ENCODE assay signal across 21 cellular contexts in the genomic region with DNA sequence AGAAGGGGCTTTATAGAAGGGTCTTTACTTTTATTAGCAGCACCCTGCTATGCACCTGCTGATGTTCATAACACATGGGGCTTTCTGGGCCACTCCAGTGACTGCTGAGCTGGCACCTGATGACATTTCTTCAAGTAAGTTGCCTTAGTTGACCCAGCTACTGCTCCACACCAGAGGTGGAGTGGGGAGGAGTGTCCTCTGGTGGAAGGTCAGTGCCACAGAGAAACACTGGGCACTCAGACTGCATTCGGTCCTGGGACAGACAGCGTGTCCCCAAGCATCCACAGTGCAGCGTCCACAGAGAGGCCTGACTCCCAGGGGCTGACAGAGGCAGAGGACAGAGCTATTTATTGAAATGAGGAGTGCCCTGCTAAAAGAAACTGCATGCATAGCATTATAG.
DNase-seq lines count a peak whose midpoint lies in the region; ATAC-seq, FAIRE-seq and TF ChIP-seq lines count a peak whose summit lies in the region.
"Had no signal": no experiment of that assay in that cellular context is flagged by ENCODE, and none has a peak within 500 bp of the region (broad histone marks: within the 10 kb centered on the region; RNA-seq: fewer than 3 reads in every experiment).

No MANE protein-coding gene starts in this region.

- H3K4me3 ChIP-seq in right cardiac atrium (ENCODE audit: low read length) (no peak overlapping the region), NT2/D1 (ENCODE audit: insufficient read length, low read depth) (no peak overlapping the region), H1 (ENCODE audit: extremely low read depth in 1 of 4, insufficient read depth in 2 of 4, low read depth in 3 of 4, low read length in 4 of 4) (no peak overlapping the region), thyroid gland (replicated peaks in 1 of 3) (no peak overlapping the region), testis (no peak overlapping the region), right lobe of liver (no peak overlapping the region)
- H3K4me3 ChIP-seq: BLaER1, K562 had no signal

- no peak overlapping the region for H2BK15ac ChIP-seq in H1 (ENCODE audit: low read length)

- no peaks in the 10 kb centered on the region for H3K27me3 ChIP-seq in right cardiac atrium (ENCODE audit: control insufficient read depth, insufficient read depth)
- H3K27me3 ChIP-seq in NT2/D1 (ENCODE audit: insufficient read depth, insufficient read length) = no peaks in the 10 kb centered on the region
- H3K27me3 ChIP-seq in H1 (replicated peaks in 1 of 4; ENCODE audit: control insufficient read depth in 3 of 4, extremely low read depth in 1 of 4, insufficient read depth in 3 of 4, low read length in 3 of 4) = peaks cover 0 to 2% (median 0%) of the 10 kb centered on the region in 4 experiments; a peak in 1 of 7 replicates
- H3K27me3 ChIP-seq in thyroid gland = no peaks in the 10 kb centered on the region
- no peaks in the 10 kb centered on the region for H3K27me3 ChIP-seq in testis
- no peaks in the 10 kb centered on the region for H3K27me3 ChIP-seq in right lobe of liver
- H3K27me3 ChIP-seq: BLaER1 had no signal

- POLR2A ChIA-PET in H1 (lab: Charles Lee; ENCODE audit: partially characterized antibody) = interaction anchor here (1.3 kb wide), 1 partner anchor 8 kb away, joined by 3 read pairs; no protein-coding TSS in a partner anchor

- no peak for TF ChIP-seq EP300 in H1 (IDR thresholded peaks at IDR 0.05; ENCODE audit: borderline replicate concordance in 1 of 2, low read depth in 2 of 2, low read length in 2 of 2)

- H2BK12ac ChIP-seq in H1 (ENCODE audit: low read depth, low read length) = peak overlapping the region; percentile 63; the same call in 1 of the 2 replicates

- no peak overlapping the region; the same call in 1 of the 2 replicates for H2BK5ac ChIP-seq in H1 (ENCODE audit: low read depth, low read length)

- no peaks in the 10 kb centered on the region for H3K79me2 ChIP-seq in H1 (ENCODE audit: control insufficient read depth in 1 of 2, insufficient read depth in 2 of 2, low read length in 2 of 2)

- no peak overlapping the region for H3K23ac ChIP-seq in H1 (ENCODE audit: insufficient read length)

- H3K79me1 ChIP-seq in H1 (ENCODE audit: low read depth, low read length) = no peaks in the 10 kb centered on the region

- CTCF ChIA-PET in H1 (lab: Charles Lee; ENCODE audit: partially characterized antibody) = interaction anchor here (0.7 to 1.9 kb wide), 2 partner anchors 205 to 207 kb away, joined by 3 to 6 read pairs; no protein-coding TSS in a partner anchor

- H3K4ac ChIP-seq in H1 (replicated peaks; ENCODE audit: insufficient read length, low read depth, low read length) = no peak overlapping the region

- ATAC-seq in Right ventricle myocardium superior (ENCODE audit: poor library complexity) (peak; percentile 39), right cardiac atrium (no peak), GM19455 (IDR thresholded peaks at IDR 0.05; ENCODE audit: unreplicated experiment) (no peak), right lobe of liver (no peak)
- ATAC-seq: K562 had no signal

- peak overlapping the region; percentile 16 for H4K5ac ChIP-seq in H1 (ENCODE audit: insufficient read length, low read depth, low read length)

- H2AFZ ChIP-seq in H1 (ENCODE audit: low read length) = no peak overlapping the region

- H3K56ac ChIP-seq in H1 (replicated peaks; ENCODE audit: insufficient read length, low read depth, low read length) = no peak overlapping the region

- TF ChIP-seq RAD21 in H1 (IDR thresholded peaks at IDR 0.05 in 1 of 2, conservative IDR thresholded peaks at IDR 0.05 in 1 of 2; ENCODE audit: low read depth in 2 of 2, low read length in 2 of 2) = no peak

- 0 out of 2 replicates have a peak overlapping the region, but pooled peaks have one; percentile 67 for H2BK20ac ChIP-seq in H1 (ENCODE audit: low read length)

- no peaks in the 10 kb centered on the region for H3K9me3 ChIP-seq in right cardiac atrium (ENCODE audit: control insufficient read depth, low read length)
- no peaks in the 10 kb centered on the region for H3K9me3 ChIP-seq in NT2/D1 (ENCODE audit: insufficient read depth, low read length)
- no peaks in the 10 kb centered on the region for H3K9me3 ChIP-seq in H1 (ENCODE audit: insufficient read depth in 2 of 2, low read depth in 1 of 2, low read length in 1 of 2)
- no peaks in the 10 kb centered on the region for H3K9me3 ChIP-seq in thyroid gland
- no peaks in the 10 kb centered on the region for H3K9me3 ChIP-seq in testis
- no peaks in the 10 kb centered on the region for H3K9me3 ChIP-seq in right lobe of liver
- H3K9me3 ChIP-seq: BLaER1 had no signal

- peak overlapping the region; percentile 10 for H3K9ac ChIP-seq in NT2/D1 (ENCODE audit: insufficient read length, low read depth)
- H3K9ac ChIP-seq in H1 (replicated peaks in 1 of 4; ENCODE audit: extremely low read depth in 1 of 4, low read depth in 3 of 4, low read length in 3 of 4) = no peak overlapping the region
- H3K9ac ChIP-seq: BLaER1 had no signal

- H2AK5ac ChIP-seq in H1 (ENCODE audit: low read depth, low read length) = peak overlapping the region; percentile 17; the same call in 1 of the 2 replicates

- TF ChIP-seq POLR2A in H1 (IDR thresholded peaks at IDR 0.05; ENCODE audit: control extremely low read depth in 1 of 2, low read depth in 2 of 2, low read length in 2 of 2) (no peak), thyroid gland (IDR thresholded peaks at IDR 0.05) (no peak), testis (IDR thresholded peaks at IDR 0.05) (no peak), right lobe of liver (IDR thresholded peaks at IDR 0.05) (no peak)

- intact Hi-C loops in Right ventricle myocardium superior (cut with DNase I) = no loop called here
- intact Hi-C loops in right cardiac atrium (cut with DNase I) = loop anchor here in 1 of 4 donors (10.0 kb wide), 1 partner anchor 60 kb away; no protein-coding TSS in a partner anchor
- intact Hi-C loops in thyroid gland (cut with DNase I) = loop anchor here (10.0 kb wide), 1 partner anchor 60 kb away; no protein-coding TSS in a partner anchor
- intact Hi-C loops in testis (cut with DNase I; ENCODE audit: low total_unique reads) = no loop called here
- intact Hi-C loops in right lobe of liver (cut with DNase I) = no loop called here

- H3K4me1 ChIP-seq in right cardiac atrium (ENCODE audit: control insufficient read depth, insufficient read depth, low read length) (no peaks in the 10 kb centered on the region), NT2/D1 (ENCODE audit: insufficient read depth, insufficient read length) (peaks cover 3% of the 10 kb centered on the region), H1 (replicated peaks in 1 of 4; ENCODE audit: control insufficient read depth in 3 of 4, insufficient read depth in 4 of 4, low read length in 3 of 4) (peaks cover 13 to 32% (median 26%) of the 10 kb centered on the region in 4 experiments), thyroid gland (peaks cover 20 to 42% of the 10 kb centered on the region in 2 donors), testis (no peaks in the 10 kb centered on the region), right lobe of liver (no peaks in the 10 kb centered on the region)

- DNase-seq in Right ventricle myocardium superior = no peak
- no peak for DNase-seq in right cardiac atrium
- no peak for DNase-seq in NT2/D1 (ENCODE audit: low read depth, low spot score)
- no peak for DNase-seq in H1 (ENCODE audit: low read depth in 1 of 2, low spot score in 2 of 2)
- peak; percentile 80 to 82 for DNase-seq in thyroid gland
- no peak for DNase-seq in testis
- no peak for DNase-seq in right lobe of liver
- DNase-seq: 8988T; CD4-positive, alpha-beta memory T cell; DMS153; DMS79; GF-D8; GOT3; HCEC 1CT; IMR-90 had no signal

- H3K23me2 ChIP-seq in H1 (ENCODE audit: low read depth, low read length) = no peaks in the 10 kb centered on the region

- H4K91ac ChIP-seq in H1 (replicated peaks; ENCODE audit: insufficient read length, low read length) = peak overlapping the region; percentile 81

- 81% methylated on average over 3 of the region's 3 CpGs for WGBS in right cardiac atrium
- WGBS in H1 (ENCODE audit: extremely low coverage in 1 of 2, insufficient coverage in 1 of 2, insufficient read length in 1 of 2, insufficient replicate concordance in 2 of 2, low coverage in 1 of 2, low lambda C conversion rate in 2 of 2, missing lambda C conversion rate in 1 of 2), 2 experiments = 77% methylated on average over 3 of the region's 3 CpGs; no CpG with 5 or more reads in 1 of the 2 experiments
- 44 to 47% methylated on average over 3 of the region's 3 CpGs for WGBS in thyroid gland, 2 donors
- WGBS in testis, 2 donors = 87 to 91% methylated on average over 3 of the region's 3 CpGs
- no CpG with 5 or more reads among the region's 3 CpGs for WGBS in right lobe of liver (ENCODE audit: insufficient coverage, low coverage, low lambda C conversion rate, missing lambda C conversion rate)

- H4K8ac ChIP-seq in H1 (ENCODE audit: extremely low read depth, insufficient read depth, low read length) = no peak overlapping the region

- peak overlapping the region in 1 of 2 experiments; percentile 75; a peak in 1 of 4 replicates for H3K4me2 ChIP-seq in H1 (ENCODE audit: insufficient read depth in 1 of 2, low read depth in 2 of 2, low read length in 2 of 2)
- H3K4me2 ChIP-seq: BLaER1 had no signal

- no peaks in the 10 kb centered on the region for H3K36me3 ChIP-seq in NT2/D1 (ENCODE audit: insufficient read depth, insufficient read length, low read length)
- no peaks in the 10 kb centered on the region for H3K36me3 ChIP-seq in H1 (ENCODE audit: control insufficient read depth in 2 of 4, insufficient read depth in 4 of 4, low read length in 3 of 4)
- H3K36me3 ChIP-seq in thyroid gland = no peaks in the 10 kb centered on the region
- no peaks in the 10 kb centered on the region for H3K36me3 ChIP-seq in testis (ENCODE audit: low read depth, missing control alignments)
- H3K36me3 ChIP-seq in right lobe of liver = no peaks in the 10 kb centered on the region
- H3K36me3 ChIP-seq: BLaER1 had no signal

- no peak overlapping the region for H3K14ac ChIP-seq in H1 (ENCODE audit: insufficient read length)

- no peak overlapping the region for H3K27ac ChIP-seq in right cardiac atrium (ENCODE audit: low read length)
- H3K27ac ChIP-seq in H1 (ENCODE audit: low read depth, low read length) = no peak overlapping the region
- peak overlapping the region in 2 of 3 donors; percentile 72 to 98 for H3K27ac ChIP-seq in thyroid gland
- no peak overlapping the region for H3K27ac ChIP-seq in testis
- no peak overlapping the region for H3K27ac ChIP-seq in right lobe of liver
- H3K27ac ChIP-seq: BLaER1, HL-60 had no signal

- no peak overlapping the region for H2BK120ac ChIP-seq in H1 (replicated peaks; ENCODE audit: low read depth, low read length)

- no peak overlapping the region for H3K18ac ChIP-seq in H1 (ENCODE audit: extremely low read depth, low read length)

- no peak for FAIRE-seq in H1 (lab: Jason Lieb, UNC)
- FAIRE-seq: GM12891, GM19239, K562 had no signal

- no peaks in the 10 kb centered on the region for H4K20me1 ChIP-seq in H1 (replicated peaks in 1 of 2; ENCODE audit: control insufficient read depth in 1 of 2, insufficient read depth in 2 of 2, low read length in 2 of 2)
- H4K20me1 ChIP-seq: BLaER1 had no signal

- no peak for TF ChIP-seq CTCF in H1 (IDR thresholded peaks at IDR 0.05; ENCODE audit: control extremely low read depth in 1 of 3, insufficient read depth in 1 of 3, low read depth in 1 of 3, low read length in 3 of 3)
- TF ChIP-seq CTCF in thyroid gland (IDR thresholded peaks at IDR 0.05) = peak in 3 of 6 experiments; percentile 31 to 43 (median 42)
- TF ChIP-seq CTCF in testis (IDR thresholded peaks at IDR 0.05) = no peak
- TF ChIP-seq CTCF in right lobe of liver (IDR thresholded peaks at IDR 0.05) = no peak

Comparison
In these comparisons a context has a peak if more than half of its experiments do, and no peak if none do; other contexts are left out.
1. DNase-seq: peak in thyroid gland (2 of 2); none in Right ventricle myocardium superior (single experiment), right cardiac atrium (0 of 3), NT2/D1 (single experiment), H1 (0 of 2), testis (single experiment) and right lobe of liver (0 of 3).
2. H3K27ac ChIP-seq: peak in thyroid gland (2 of 3); none in right cardiac atrium (single experiment), H1 (single experiment), testis (0 of 2) and right lobe of liver (0 of 3).